11 cellular contexts compared by ENCODE assay signal in the genomic region with DNA sequence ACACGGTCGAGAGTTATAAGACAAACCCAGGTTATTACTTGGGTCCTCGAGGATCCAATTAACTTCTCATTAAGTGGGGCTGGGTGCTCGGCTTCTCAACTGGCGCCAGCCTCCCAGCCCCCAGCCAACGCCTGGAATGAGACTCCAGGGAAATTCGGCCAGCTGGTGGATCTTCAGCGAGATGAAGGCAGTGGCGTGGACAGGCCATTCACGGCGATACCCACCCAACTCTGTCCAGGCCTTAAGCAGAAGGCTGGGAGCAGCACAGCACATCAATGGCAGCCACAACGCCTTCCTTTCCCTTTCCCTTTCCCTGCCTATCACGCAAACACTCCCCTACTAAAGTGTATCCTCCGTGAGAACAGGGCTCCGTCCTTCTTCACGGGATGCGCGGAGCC. TPM values are rescaled to one million over a fixed set of nuclear protein-coding genes. Genes with fewer than 3 reads are reported as not detected.
DNase-seq lines count a peak whose midpoint lies in the region; ATAC-seq and TF ChIP-seq lines count a peak whose summit lies in the region.
"Had no signal": no experiment of that assay in that cellular context is flagged by ENCODE, and none has a peak within 500 bp of the region (broad histone marks: within the 10 kb centered on the region; RNA-seq: fewer than 3 reads in every experiment).

No MANE protein-coding gene starts in this region.

- TF ChIP-seq EP300 in stomach (IDR thresholded peaks at IDR 0.05) = no peak

- H3K4me3 ChIP-seq in astrocyte of the spinal cord (ENCODE audit: low read depth, low read length) (peak overlapping the region; percentile 22), stomach (peak overlapping the region; percentile 58 to 63 (median 60))

- no peaks in the 10 kb centered on the region for H3K36me3 ChIP-seq in stomach

- DNase-seq in DMS 273 (lab: John Stamatoyannopoulos, UW; ENCODE audit: unreplicated experiment) (peak; percentile 58), DMS 273 treated with DMSO at 0.1 percent for 48 hours (lab: John Stamatoyannopoulos, UW) (no peak), astrocyte of the spinal cord (ENCODE audit: low read depth, low spot score) (no peak), left colon (no peak), stomach (no peak), SW 1271 (lab: John Stamatoyannopoulos, UW) (no peak), amygdala (lab: John Stamatoyannopoulos, UW) (no peak)

- H3K4me1 ChIP-seq in stomach = peaks cover 6 to 50% (median 20%) of the 10 kb centered on the region in 4 donors

- H3K9me3 ChIP-seq in stomach = no peaks in the 10 kb centered on the region

- H3K27me3 ChIP-seq in stomach = peaks cover 0 to 30% (median 20%) of the 10 kb centered on the region in 3 donors

- TF ChIP-seq CTCF in astrocyte of the spinal cord (IDR thresholded peaks at IDR 0.05; ENCODE audit: low read depth, low read length) (no peak), stomach (IDR thresholded peaks at IDR 0.05) (no peak)

- no peak for TF ChIP-seq POLR2A in stomach (IDR thresholded peaks at IDR 0.05)

- intact Hi-C loops in left colon (cut with DNase I, micrococcal nuclease) = no loop called here
- intact Hi-C loops in stomach (cut with DNase I; ENCODE audit: low total_unique reads) = no loop called here

- WGBS in stomach, 5 donors = 30 to 44% (median 37%) methylated on average over 18 of the region's 18 CpGs

- ATAC-seq in left colon (peak; percentile 8), HG03280 (IDR thresholded peaks at IDR 0.05; ENCODE audit: unreplicated experiment) (no peak)
- ATAC-seq: HCT116 had no signal

- peak overlapping the region; percentile 28 to 92 (median 83) for H3K27ac ChIP-seq in stomach
- H3K27ac ChIP-seq: 22Rv1 had no signal

- in situ Hi-C loops in astrocyte of the spinal cord (cut with HindIII; ENCODE audit: low sequenced_read_pairs) = no loop called here

RNA-seq across cellular contexts. Expression of gene METTL24, which starts 0.9 kb away (rescaled TPM):
- 1 to 10 TPM in 1 of 2 donors, under 1 TPM in 1; 0.31 to 4.3 TPM for total RNA-seq in left colon
- total RNA-seq in stomach = 10 to 100 TPM in 2 of 5 donors, 1 to 10 TPM in 2, not detected in 1; 2.8 to 25.8 (median 9.5) TPM
- 1 to 10 TPM in 1 of 3 donors, under 1 TPM in 2; 0.55 to 1.7 (median 0.87) TPM for polyA plus RNA-seq in stomach
- total RNA-seq: T-helper 1 cell treated with Interleukin-12 subunit alpha and Interleukin-12 subunit beta and Interleukin-4 antibody, amounts not matched to agents 30 ng/mL and 1 ng/mL, for 36 hours had no signal

RNA-seq across cellular contexts. Expression of gene DDO, which starts 58.1 kb away (rescaled TPM):
- total RNA-seq in left colon (1 to 10 TPM; 2.0 to 3.5 TPM), stomach (1 to 10 TPM in 2 of 5 donors, not detected in 3; 1.8 to 4.1 TPM)
- polyA plus RNA-seq in stomach = 1 to 10 TPM in 1 of 3 donors, under 1 TPM in 2; 0.40 to 1.2 (median 0.44) TPM
- total RNA-seq: T-helper 1 cell treated with Interleukin-12 subunit alpha and Interleukin-12 subunit beta and Interleukin-4 antibody, amounts not matched to agents 30 ng/mL and 1 ng/mL, for 36 hours had no signal
